ENCODE assay signal across 15 cellular contexts in genomic region chr20:44723391-44723790, GRCh38. TPM values are rescaled to one million over a fixed set of nuclear protein-coding genes. Genes with fewer than 3 reads are reported as not detected.
DNase-seq lines count a peak whose midpoint lies in the region; ATAC-seq, FAIRE-seq and TF ChIP-seq lines count a peak whose summit lies in the region.
"Had no signal": no experiment of that assay in that cellular context is flagged by ENCODE, and none has a peak within 500 bp of the region (broad histone marks: within the 10 kb centered on the region; RNA-seq: fewer than 3 reads in every experiment).

No MANE protein-coding gene starts in this region.

- H3K4me1 Mint-ChIP-seq in T-helper 17 cell (no peaks in the 10 kb centered on the region), T-cell (no peaks in the 10 kb centered on the region)
- H3K4me1 Mint-ChIP-seq: IgD-negative memory B cell had no signal

- intact Hi-C loops in tibial artery (cut with DNase I; ENCODE audit: low total_unique reads): no loop called here

- no peaks in the 10 kb centered on the region for H3K27me3 ChIP-seq in tibial artery

- CTCF ChIA-PET in T-cell (lab: Charles Lee): no interaction called here

- POLR2A ChIA-PET in T-cell (lab: Charles Lee): no interaction called here

- TF ChIP-seq CTCF in tibial artery (IDR thresholded peaks at IDR 0.05): no peak

- H3K9me3 Mint-ChIP-seq in T-cell: no peaks in the 10 kb centered on the region
- H3K9me3 Mint-ChIP-seq: IgD-negative memory B cell had no signal

- H3K4me3 Mint-ChIP-seq in T-helper 17 cell (no peak overlapping the region), T-cell (no peak overlapping the region)
- H3K4me3 Mint-ChIP-seq: IgD-negative memory B cell had no signal

- no peak for ATAC-seq in T-helper 17 cell
- no peak for ATAC-seq in T-cell (replicated peaks in 1 of 4)
- ATAC-seq: HCT116 had no signal

- H3K4me1 ChIP-seq in tibial artery: peaks cover 5 to 90% (median 38%) of the 10 kb centered on the region in 4 donors

- H3K4me3 ChIP-seq in tibial artery: no peak overlapping the region

- H3K27me3 Mint-ChIP-seq in T-helper 17 cell (no peaks in the 10 kb centered on the region), T-cell (no peaks in the 10 kb centered on the region)

- H3K9me3 ChIP-seq in T-helper 17 cell (ENCODE audit: control insufficient read depth, low read length, poor library complexity, severe bottlenecking) (no peaks in the 10 kb centered on the region), tibial artery (no peaks in the 10 kb centered on the region)
- H3K9me3 ChIP-seq: SK-N-SH had no signal

- H3K27ac ChIP-seq in tibial artery: peak overlapping the region; percentile 87 to 96

- H3K36me3 ChIP-seq in tibial artery: peaks cover 0 to 69% (median 0%) of the 10 kb centered on the region in 3 donors

- no peaks in the 10 kb centered on the region for H3K36me3 Mint-ChIP-seq in T-helper 17 cell (ENCODE audit: low read depth)
- H3K36me3 Mint-ChIP-seq in T-cell: no peaks in the 10 kb centered on the region
- H3K36me3 Mint-ChIP-seq: IgD-negative memory B cell had no signal

- no peak for DNase-seq in HTR-8/SVneo (ENCODE audit: insufficient read length, low spot score)
- no peak for DNase-seq in T-helper 17 cell
- peak; percentile 35 for DNase-seq in iris pigment epithelial cell (ENCODE audit: low read depth)
- DNase-seq in tibial artery: no peak
- DNase-seq in T-cell: no peak
- DNase-seq in effector CD4-positive, alpha-beta T cell: no peak
- DNase-seq in NCI-H1436 treated with DMSO at 0.1 percent for 48 hours (lab: John Stamatoyannopoulos, UW): no peak
- DNase-seq: EL; NCI-H226; NCI-H526 treated with DMSO at 0.1 percent for 48 hours; NK-92 treated with Interleukin-12 subunit alpha and Interleukin-12 subunit beta, amount 100 ng/mL, for 24 hours; OCI-M1; SK-N-SH had no signal

- FAIRE-seq in HTR-8/SVneo (lab: Jason Lieb, UNC): peak; percentile 94

- peak overlapping the region; percentile 84 for H3K27ac Mint-ChIP-seq in T-helper 17 cell
- H3K27ac Mint-ChIP-seq in T-cell: no peak overlapping the region

RNA-seq across cellular contexts. Expression of gene CCN5, which starts 8.2 kb away (rescaled TPM):
- total RNA-seq in T-helper 17 cell: not detected
- total RNA-seq in T-cell: under 1 TPM in 3 of 5 donors, not detected in 2; 0.13 to 0.41 (median 0.29) TPM

RNA-seq across cellular contexts. Expression of gene KCNK15, which starts 22.3 kb away (rescaled TPM):
- total RNA-seq in T-helper 17 cell (not detected), T-cell (under 1 TPM in 1 of 5 donors, not detected in 4; 0.13 TPM)
